In the genomic region with DNA sequence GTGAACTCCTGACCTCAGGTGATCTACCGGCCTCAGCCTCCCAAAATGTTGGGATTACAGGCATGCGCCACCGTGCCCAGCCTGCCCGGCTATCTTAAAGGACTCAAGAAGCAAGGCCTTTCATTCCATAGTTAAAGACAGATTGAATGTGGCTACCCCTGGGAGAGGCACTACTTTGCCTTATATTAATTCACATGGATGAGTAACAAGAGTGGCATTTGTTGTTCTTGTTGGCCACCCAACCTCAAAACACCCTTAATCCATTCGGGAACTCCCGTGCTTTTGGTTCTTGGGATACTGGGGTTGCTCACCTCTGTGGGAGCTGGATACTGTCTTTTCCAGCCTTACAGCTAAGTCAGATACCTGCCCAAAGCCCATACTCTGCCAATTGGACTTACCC, we compare ENCODE assay signal across 17 cellular contexts.
"Had no signal": no experiment of that assay in that cellular context is flagged by ENCODE, and none has a peak within 500 bp of the region (broad histone marks: within the 10 kb centered on the region; RNA-seq: fewer than 3 reads in every experiment).

No MANE protein-coding gene starts in this region.

- H3K36me3 ChIP-seq: heart left ventricle, left lung had no signal

- H3K4me1 ChIP-seq: left lung had no signal

- DNase-seq: activated CD4-positive, alpha-beta memory T cell treated with anti-CD3 and anti-CD28 coated beads for 36 hours; activated CD4-positive, CD25-positive, alpha-beta regulatory T cell treated with anti-CD3 and anti-CD28 coated beads, Interleukin-2, amount 50 U/mL, for 72 hours; activated gamma-delta T cell; activated T-cell treated with anti-CD3 and anti-CD28 coated beads, Interleukin-2, amount 50 U/mL, for 4 hours; foreskin melanocyte; heart left ventricle; left lung; nucleus accumbens; stimulated activated CD4-positive, alpha-beta T cell treated with anti-CD3 and anti-CD28 coated beads, Interleukin-2, amount 100 ng/mL, for 24 hours; stimulated activated naive CD4-positive, alpha-beta T cell; trophoblast cell had no signal

- H3K27me3 ChIP-seq: heart left ventricle, left lung had no signal

- H3K9me3 ChIP-seq: heart left ventricle, left lung had no signal

- H3K9me3 Mint-ChIP-seq: activated CD4-positive, alpha-beta memory T cell treated with anti-CD3 and anti-CD28 coated beads for 36 hours; activated T-cell treated with anti-CD3 and anti-CD28 coated beads, Interleukin-2, amount 50 U/mL, for 4 hours; memory B cell; natural killer cell treated with Interleukin-12 subunit alpha and Interleukin-12 subunit beta and Interleukin-15 and Interleukin-18, amount 100 ng/mL, for 72 hours; T-helper 2 cell treated with Interferon-gamma antibody and Interleukin-4, amounts not matched to agents 5 μg/mL and 100 μg/mL, for 36 hours had no signal

- H3K4me3 Mint-ChIP-seq: activated CD4-positive, alpha-beta memory T cell treated with anti-CD3 and anti-CD28 coated beads for 36 hours; activated naive CD8-positive, alpha-beta T cell; activated T-cell treated with anti-CD3 and anti-CD28 coated beads, Interleukin-2, amount 50 U/mL, for 4 hours; memory B cell; natural killer cell treated with Interleukin-12 subunit alpha and Interleukin-12 subunit beta and Interleukin-15 and Interleukin-18, amount 100 ng/mL, for 72 hours; T-helper 2 cell treated with Interferon-gamma antibody and Interleukin-4, amounts not matched to agents 5 μg/mL and 100 μg/mL, for 36 hours had no signal

- H3K27ac Mint-ChIP-seq: activated CD4-positive, alpha-beta memory T cell treated with anti-CD3 and anti-CD28 coated beads for 36 hours; activated naive CD8-positive, alpha-beta T cell; memory B cell; natural killer cell treated with Interleukin-12 subunit alpha and Interleukin-12 subunit beta and Interleukin-15 and Interleukin-18, amount 100 ng/mL, for 72 hours; progenitor cell of endocrine pancreas; T-helper 2 cell treated with Interferon-gamma antibody and Interleukin-4, amounts not matched to agents 5 μg/mL and 100 μg/mL, for 36 hours had no signal

- ATAC-seq: activated T-cell treated with anti-CD3 and anti-CD28 coated beads, Interleukin-2, amount 50 U/mL, for 4 hours; heart left ventricle; left lung; natural killer cell treated with Interleukin-12 subunit alpha and Interleukin-12 subunit beta and Interleukin-15 and Interleukin-18, amount 100 ng/mL, for 72 hours; sciatic nerve had no signal

- H3K36me3 Mint-ChIP-seq: activated CD4-positive, alpha-beta memory T cell treated with anti-CD3 and anti-CD28 coated beads for 36 hours; activated naive CD8-positive, alpha-beta T cell; memory B cell; natural killer cell treated with Interleukin-12 subunit alpha and Interleukin-12 subunit beta and Interleukin-15 and Interleukin-18, amount 100 ng/mL, for 72 hours had no signal

- H3K4me1 Mint-ChIP-seq: memory B cell had no signal

- H3K27ac ChIP-seq: heart left ventricle, left lung had no signal

- H3K4me3 ChIP-seq: heart left ventricle, left lung had no signal

- H3K27me3 Mint-ChIP-seq: activated CD4-positive, alpha-beta memory T cell treated with anti-CD3 and anti-CD28 coated beads for 36 hours; activated naive CD8-positive, alpha-beta T cell; progenitor cell of endocrine pancreas had no signal
